Comparison of ENCODE assay signal across 8 cellular contexts in the genomic region with DNA sequence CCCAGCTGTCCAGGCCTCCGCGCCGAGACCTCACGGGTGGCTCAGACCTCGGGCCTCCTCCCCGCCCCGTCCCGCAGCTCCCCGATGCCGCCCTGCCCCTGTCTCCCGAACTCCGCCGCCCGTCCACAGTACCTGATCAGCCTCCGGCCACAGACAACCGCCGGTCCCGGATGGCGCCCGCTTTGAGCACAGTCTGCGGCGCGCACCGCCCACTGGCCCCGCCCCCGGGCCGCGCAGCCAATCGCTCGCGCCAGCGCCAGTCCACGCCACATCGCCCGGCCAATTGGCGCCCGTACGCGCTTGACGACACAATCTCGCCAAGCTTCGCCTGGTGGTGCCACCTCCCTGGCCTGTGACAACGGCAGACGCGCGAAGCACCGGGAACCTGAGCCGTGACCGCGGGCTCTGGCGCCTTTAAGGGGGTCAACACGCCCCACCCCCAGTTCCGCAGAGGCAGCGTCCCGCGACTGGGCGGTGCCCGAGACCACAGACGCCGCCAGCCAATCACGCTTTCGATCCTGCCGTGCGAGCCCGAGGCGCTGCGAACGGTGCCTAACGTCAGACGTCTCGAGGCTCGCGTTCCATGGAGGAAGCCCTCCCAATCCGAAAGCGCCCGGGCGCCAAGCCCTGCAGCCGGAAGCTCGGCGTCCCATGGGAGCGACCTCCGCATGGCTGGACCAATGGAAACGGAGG. TPM values are rescaled to one million over a fixed set of nuclear protein-coding genes. Genes with fewer than 3 reads are reported as not detected.
DNase-seq lines count a peak whose midpoint lies in the region; ATAC-seq and TF ChIP-seq lines count a peak whose summit lies in the region.

A gene (minus strand): TSS at position 388 of the 693 bp plus-strand sequence. CDS start 116 bp downstream, at position 272.

- no peaks in the 10 kb centered on the region for H3K9me3 ChIP-seq in mucosa of rectum (ENCODE audit: control insufficient read depth in 2 of 2, low read length in 2 of 2)

- peak within 1 kb of the TSS; percentile 88 to 98 for H3K4me3 ChIP-seq in mucosa of rectum (ENCODE audit: low read length in 2 of 2)

- H3K4me3 Mint-ChIP-seq in activated T-cell treated with anti-CD3 and anti-CD28 coated beads, Interleukin-2, amount 50 U/mL, for 24 hours = peak within 1 kb of the TSS; percentile 95

- peaks cover 68% of the 10 kb centered on the region for H3K4me1 Mint-ChIP-seq in activated T-cell treated with anti-CD3 and anti-CD28 coated beads, Interleukin-2, amount 50 U/mL, for 24 hours (ENCODE audit: low read depth)

- peaks cover 14 to 16% of the 10 kb centered on the region in 2 donors for H3K4me1 ChIP-seq in mucosa of rectum (ENCODE audit: control insufficient read depth in 2 of 2, insufficient read depth in 2 of 2, low read length in 2 of 2)

- peak; percentile 75 for ATAC-seq in GM21737 (IDR thresholded peaks at IDR 0.05; ENCODE audit: unreplicated experiment)

- peak within 1 kb of the TSS; percentile 95 for H3K9ac ChIP-seq in mucosa of rectum (ENCODE audit: low read depth in 1 of 2, low read length in 2 of 2)

- no peaks in the 10 kb centered on the region for H3K27me3 Mint-ChIP-seq in activated T-cell treated with anti-CD3 and anti-CD28 coated beads, Interleukin-2, amount 50 U/mL, for 24 hours

- H3K36me3 Mint-ChIP-seq in activated T-cell treated with anti-CD3 and anti-CD28 coated beads, Interleukin-2, amount 50 U/mL, for 24 hours (ENCODE audit: low read depth) = peaks cover 84% of the 10 kb centered on the region

- H3K27ac ChIP-seq in mucosa of rectum (ENCODE audit: low read depth in 2 of 2, low read length in 2 of 2) = peak within 1 kb of the TSS; percentile 99 to 100

- peak; percentile 95 for TF ChIP-seq POLR2A in erythroblast (IDR thresholded peaks at IDR 0.05; ENCODE audit: low read length)

- H3K9me3 Mint-ChIP-seq in activated T-cell treated with anti-CD3 and anti-CD28 coated beads, Interleukin-2, amount 50 U/mL, for 24 hours = no peaks in the 10 kb centered on the region

- H3K27ac Mint-ChIP-seq in activated T-cell treated with anti-CD3 and anti-CD28 coated beads, Interleukin-2, amount 50 U/mL, for 24 hours = peak within 1 kb of the TSS; percentile 99

- no peaks in the 10 kb centered on the region for H3K27me3 ChIP-seq in mucosa of rectum (ENCODE audit: control insufficient read depth in 2 of 2, insufficient read depth in 2 of 2, low read length in 2 of 2)

- H3K36me3 ChIP-seq in mucosa of rectum (ENCODE audit: control insufficient read depth in 2 of 2, insufficient read depth in 2 of 2, low read length in 2 of 2) = peaks cover under 1 to 14% of the 10 kb centered on the region in 2 donors

- DNase-seq in DMS79 (lab: John Stamatoyannopoulos, UW) (peak; percentile 86), KG1 (lab: John Stamatoyannopoulos, UW) (peak; percentile 100), erythroblast (lab: John Stamatoyannopoulos, UW) (peak; percentile 96 to 97)
- DNase-seq in activated T-cell treated with anti-CD3 and anti-CD28 coated beads, Interleukin-2, amount 50 U/mL, for 24 hours = peak; percentile 96
- DNase-seq in stimulated activated CD8-positive, alpha-beta memory T cell treated with anti-CD3 and anti-CD28 coated beads, Interleukin-4, amount 100 ng/mL, for 4 hours (ENCODE audit: low read depth in 2 of 2, low spot score in 1 of 2) = peak; percentile 88 to 94

TF ChIP-seq in PFSK-1, 5 proteins besides CTCF, POLR2A, EP300 and RAD21:
- TF ChIP-seq FOXP2 (optimal IDR thresholded peaks at IDR 0.05; ENCODE audit: borderline replicate concordance, extremely low read depth, extremely low read length, insufficient read depth) (peak; percentile 91), TAF1 (IDR thresholded peaks at IDR 0.05; ENCODE audit: borderline replicate concordance, insufficient read depth, low read length) (no peak; the same call in none of the 2 replicates), SIN3A (IDR thresholded peaks at IDR 0.05; ENCODE audit: borderline replicate concordance, insufficient read depth, low read length) (peak; percentile 43; the same call in 1 of the 2 replicates), POLR2AphosphoS5 (IDR thresholded peaks at IDR 0.05; ENCODE audit: low read depth, low read length) (peak; percentile 90)
- TF ChIP-seq, protein P1, sequence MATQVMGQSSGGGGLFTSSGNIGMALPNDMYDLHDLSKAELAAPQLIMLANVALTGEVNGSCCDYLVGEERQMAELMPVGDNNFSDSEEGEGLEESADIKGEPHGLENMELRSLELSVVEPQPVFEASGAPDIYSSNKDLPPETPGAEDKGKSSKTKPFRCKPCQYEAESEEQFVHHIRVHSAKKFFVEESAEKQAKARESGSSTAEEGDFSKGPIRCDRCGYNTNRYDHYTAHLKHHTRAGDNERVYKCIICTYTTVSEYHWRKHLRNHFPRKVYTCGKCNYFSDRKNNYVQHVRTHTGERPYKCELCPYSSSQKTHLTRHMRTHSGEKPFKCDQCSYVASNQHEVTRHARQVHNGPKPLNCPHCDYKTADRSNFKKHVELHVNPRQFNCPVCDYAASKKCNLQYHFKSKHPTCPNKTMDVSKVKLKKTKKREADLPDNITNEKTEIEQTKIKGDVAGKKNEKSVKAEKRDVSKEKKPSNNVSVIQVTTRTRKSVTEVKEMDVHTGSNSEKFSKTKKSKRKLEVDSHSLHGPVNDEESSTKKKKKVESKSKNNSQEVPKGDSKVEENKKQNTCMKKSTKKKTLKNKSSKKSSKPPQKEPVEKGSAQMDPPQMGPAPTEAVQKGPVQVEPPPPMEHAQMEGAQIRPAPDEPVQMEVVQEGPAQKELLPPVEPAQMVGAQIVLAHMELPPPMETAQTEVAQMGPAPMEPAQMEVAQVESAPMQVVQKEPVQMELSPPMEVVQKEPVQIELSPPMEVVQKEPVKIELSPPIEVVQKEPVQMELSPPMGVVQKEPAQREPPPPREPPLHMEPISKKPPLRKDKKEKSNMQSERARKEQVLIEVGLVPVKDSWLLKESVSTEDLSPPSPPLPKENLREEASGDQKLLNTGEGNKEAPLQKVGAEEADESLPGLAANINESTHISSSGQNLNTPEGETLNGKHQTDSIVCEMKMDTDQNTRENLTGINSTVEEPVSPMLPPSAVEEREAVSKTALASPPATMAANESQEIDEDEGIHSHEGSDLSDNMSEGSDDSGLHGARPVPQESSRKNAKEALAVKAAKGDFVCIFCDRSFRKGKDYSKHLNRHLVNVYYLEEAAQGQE (IDR thresholded peaks at IDR 0.05; ENCODE audit: insufficient read depth in 1 of 2, low read depth in 2 of 2, low read length in 2 of 2) = 0 out of 4 replicates have a peak, but pooled peaks of 1 of the 2 experiments have one; percentile 44
TF ChIP-seq in PFSK-1: peak in this region for 4.

RNA-seq across cellular contexts. Expression of the gene that starts here (rescaled TPM):
- polyA plus RNA-seq in PFSK-1 (2012; ENCODE audit: insufficient read length, low read depth) = 20.9 TPM

Comparison
In these comparisons a context has a peak if more than half of its experiments do, and no peak if none do; other contexts are left out.
1. Peak in every context shown above with its lines: DNase-seq, ATAC-seq, H3K4me3 ChIP-seq and H3K27ac ChIP-seq.